9 cellular contexts compared by ENCODE assay signal in the genomic region with DNA sequence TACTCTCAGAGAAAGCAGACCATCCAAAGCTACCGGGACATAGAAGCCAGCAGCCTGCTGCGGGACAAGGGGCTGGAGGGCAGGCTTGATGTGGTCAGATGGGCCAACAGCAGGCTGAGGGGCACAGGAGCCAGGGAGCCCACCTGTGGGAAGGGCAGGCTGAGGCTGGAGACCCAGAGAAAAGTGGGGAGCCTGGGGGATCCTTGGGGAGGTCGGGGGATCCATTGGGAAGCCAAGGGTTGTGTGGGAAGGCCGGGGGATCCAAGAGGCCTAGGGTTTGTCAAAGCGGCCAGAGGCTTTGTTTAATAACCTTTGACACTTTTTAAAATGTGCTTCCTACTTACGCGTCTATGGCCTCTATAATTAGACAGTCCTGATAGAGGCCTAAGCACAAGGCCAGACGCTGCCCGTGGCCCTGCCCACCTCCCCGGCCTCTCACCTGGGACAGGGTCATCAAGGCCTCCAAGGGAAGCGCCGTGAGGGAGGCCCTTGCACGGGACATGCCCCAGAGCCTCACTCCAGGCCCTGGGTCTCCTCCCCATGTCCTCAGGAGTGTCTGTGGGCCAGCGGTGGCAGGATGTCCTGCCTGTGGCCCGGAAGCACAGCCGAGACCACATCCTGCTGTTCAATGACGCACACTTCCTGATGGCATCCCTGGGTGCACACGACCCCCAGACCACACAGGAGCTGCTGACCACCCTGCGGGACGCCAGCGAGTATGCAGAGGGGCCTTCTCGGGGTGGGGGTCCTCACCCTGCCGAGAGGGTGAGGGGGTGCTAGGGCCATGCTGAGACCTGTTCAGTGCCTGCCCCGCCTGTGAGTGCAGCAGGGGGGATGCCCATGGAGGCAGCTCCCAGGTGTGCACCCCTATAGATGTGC. TPM values are rescaled to one million over a fixed set of nuclear protein-coding genes. Genes with fewer than 3 reads are reported as not detected.
DNase-seq lines count a peak whose midpoint lies in the region; ATAC-seq and TF ChIP-seq lines count a peak whose summit lies in the region.
"Had no signal": no experiment of that assay in that cellular context is flagged by ENCODE, and none has a peak within 500 bp of the region (broad histone marks: within the 10 kb centered on the region; RNA-seq: fewer than 3 reads in every experiment).

No MANE protein-coding gene starts in this region.

- 0 out of 2 replicates have a peak, but pooled peaks have one; percentile 48 for TF ChIP-seq POLR2A in Raji (IDR thresholded peaks at IDR 0.05; ENCODE audit: insufficient read depth, low read depth, low read length)

- H3K4me3 Mint-ChIP-seq in immature natural killer cell = peak overlapping the region; percentile 69 to 90 (median 84)

- peaks cover 32 to 77% (median 40%) of the 10 kb centered on the region in 3 donors for H3K36me3 Mint-ChIP-seq in immature natural killer cell

- H3K4me3 ChIP-seq in GM12875 (ENCODE audit: low read depth, low read length) = peak overlapping the region; percentile 68
- H3K4me3 ChIP-seq: cardiac muscle cell had no signal

- TF ChIP-seq CTCF in GM12875 (IDR thresholded peaks at IDR 0.05; ENCODE audit: borderline replicate concordance, insufficient read depth, low read depth, low read length) = no peak

- peak; percentile 59 for ATAC-seq in GM21576 (IDR thresholded peaks at IDR 0.05; ENCODE audit: unreplicated experiment)
- ATAC-seq in HG02938 (IDR thresholded peaks at IDR 0.05; ENCODE audit: unreplicated experiment) = no peak

- DNase-seq in immature natural killer cell (peak; percentile 88), NCI-H82 (lab: John Stamatoyannopoulos, UW) (no peak), AG08396 (ENCODE audit: low spot score) (no peak), foreskin melanocyte (no peak)

- peaks cover 16 to 53% (median 43%) of the 10 kb centered on the region in 3 donors for H3K27me3 Mint-ChIP-seq in immature natural killer cell (ENCODE audit: low read depth in 3 of 3)

- peaks cover 90 to 95% of the 10 kb centered on the region in 2 donors for H3K4me1 Mint-ChIP-seq in immature natural killer cell

- no peaks in the 10 kb centered on the region for H3K9me3 Mint-ChIP-seq in immature natural killer cell

- H3K27ac Mint-ChIP-seq in immature natural killer cell = peak overlapping the region; percentile 93 to 100 (median 99)

RNA-seq across cellular contexts. Expression of gene GTSE1, which starts 8.6 kb away (rescaled TPM):
- polyA plus RNA-seq in immature natural killer cell = under 1 TPM in 2 of 3 donors, not detected in 1; 0.50 to 0.71 TPM

RNA-seq across cellular contexts. Expression of gene TTC38, which starts 20.3 kb away (rescaled TPM):
- polyA plus RNA-seq in immature natural killer cell = 100 to 1,000 TPM; 190 to 290 (median 205) TPM

RNA-seq across cellular contexts. Expression of gene PKDREJ, which starts 25.0 kb away (rescaled TPM):
- polyA plus RNA-seq in immature natural killer cell = under 1 TPM in 2 of 3 donors, not detected in 1; 0.20 to 0.59 TPM

RNA-seq across cellular contexts. Expression of gene CDPF1, which starts 38.0 kb away (rescaled TPM):
- polyA plus RNA-seq in immature natural killer cell = 10 to 100 TPM; 23.2 to 32.8 (median 23.7) TPM

RNA-seq across cellular contexts. Expression of gene TRMU, which starts 47.4 kb away (rescaled TPM):
- polyA plus RNA-seq in immature natural killer cell = 10 to 100 TPM; 12.3 to 18.5 (median 16.8) TPM

Comparison
In these comparisons a context has a peak if more than half of its experiments do, and no peak if none do; other contexts are left out.
1. DNase-seq: peak in immature natural killer cell (3 of 3); none in NCI-H82 (single experiment), AG08396 (single experiment) and foreskin melanocyte (single experiment).